Comparison of ENCODE assay signal across 2 cellular contexts in genomic region chr10:110584006-110584405, GRCh38.
TF ChIP-seq lines count a peak whose summit lies in the region.

No MANE protein-coding gene starts in this region.

TF ChIP-seq in IMR-90, 13 proteins besides CTCF, POLR2A, EP300 and RAD21:
- TF ChIP-seq MXI1 (IDR thresholded peaks at IDR 0.05; ENCODE audit: borderline replicate concordance, low read depth, low read length) (no peak), MAZ (IDR thresholded peaks at IDR 0.05; ENCODE audit: borderline replicate concordance, low read depth, low read length) (no peak), RCOR1 (IDR thresholded peaks at IDR 0.05; ENCODE audit: insufficient replicate concordance, low read length) (no peak)

TF ChIP-seq in GM12878, 131 proteins besides CTCF, POLR2A, EP300 and RAD21:
- TF ChIP-seq PAX8 (IDR thresholded peaks at IDR 0.05) (no peak), KDM1A (IDR thresholded peaks at IDR 0.05; ENCODE audit: borderline replicate concordance) (no peak), TCF3 (IDR thresholded peaks at IDR 0.05; ENCODE audit: borderline replicate concordance, insufficient read depth, low read depth, low read length) (no peak), ELK1 (IDR thresholded peaks at IDR 0.05; ENCODE audit: low read depth, low read length) (no peak), ZBED1 (IDR thresholded peaks at IDR 0.05; ENCODE audit: borderline replicate concordance) (no peak), FOXK2 (IDR thresholded peaks at IDR 0.05) (no peak), IRF4 (IDR thresholded peaks at IDR 0.05; ENCODE audit: low read depth, low read length) (no peak), BHLHE40 (IDR thresholded peaks at IDR 0.05; ENCODE audit: borderline replicate concordance in 1 of 2, low read depth in 2 of 2, low read length in 1 of 2) (no peak), PKNOX1 (IDR thresholded peaks at IDR 0.05) (no peak), BCL3 (IDR thresholded peaks at IDR 0.05; ENCODE audit: borderline replicate concordance, insufficient read depth, low read depth, low read length, poor library complexity, severe bottlenecking) (no peak), EED (IDR thresholded peaks at IDR 0.05; ENCODE audit: low read depth) (no peak), BRCA1 (IDR thresholded peaks at IDR 0.05; ENCODE audit: low read depth, low read length) (no peak), SMARCA5 (IDR thresholded peaks at IDR 0.05) (no peak), DPF2 (IDR thresholded peaks at IDR 0.05) (no peak)
- TF ChIP-seq, protein P1, sequence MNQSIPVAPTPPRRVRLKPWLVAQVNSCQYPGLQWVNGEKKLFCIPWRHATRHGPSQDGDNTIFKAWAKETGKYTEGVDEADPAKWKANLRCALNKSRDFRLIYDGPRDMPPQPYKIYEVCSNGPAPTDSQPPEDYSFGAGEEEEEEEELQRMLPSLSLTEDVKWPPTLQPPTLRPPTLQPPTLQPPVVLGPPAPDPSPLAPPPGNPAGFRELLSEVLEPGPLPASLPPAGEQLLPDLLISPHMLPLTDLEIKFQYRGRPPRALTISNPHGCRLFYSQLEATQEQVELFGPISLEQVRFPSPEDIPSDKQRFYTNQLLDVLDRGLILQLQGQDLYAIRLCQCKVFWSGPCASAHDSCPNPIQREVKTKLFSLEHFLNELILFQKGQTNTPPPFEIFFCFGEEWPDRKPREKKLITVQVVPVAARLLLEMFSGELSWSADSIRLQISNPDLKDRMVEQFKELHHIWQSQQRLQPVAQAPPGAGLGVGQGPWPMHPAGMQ (IDR thresholded peaks at IDR 0.05; ENCODE audit: borderline replicate concordance), result no peak
- TF ChIP-seq, protein P2, sequence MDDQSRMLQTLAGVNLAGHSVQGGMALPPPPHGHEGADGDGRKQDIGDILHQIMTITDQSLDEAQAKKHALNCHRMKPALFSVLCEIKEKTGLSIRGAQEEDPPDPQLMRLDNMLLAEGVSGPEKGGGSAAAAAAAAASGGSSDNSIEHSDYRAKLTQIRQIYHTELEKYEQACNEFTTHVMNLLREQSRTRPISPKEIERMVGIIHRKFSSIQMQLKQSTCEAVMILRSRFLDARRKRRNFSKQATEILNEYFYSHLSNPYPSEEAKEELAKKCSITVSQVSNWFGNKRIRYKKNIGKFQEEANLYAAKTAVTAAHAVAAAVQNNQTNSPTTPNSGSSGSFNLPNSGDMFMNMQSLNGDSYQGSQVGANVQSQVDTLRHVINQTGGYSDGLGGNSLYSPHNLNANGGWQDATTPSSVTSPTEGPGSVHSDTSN (IDR thresholded peaks at IDR 0.05; ENCODE audit: insufficient replicate concordance, low read depth, low read length), result no peak
TF ChIP-seq in GM12878: peak in this region for 0.
